In the genomic region with DNA sequence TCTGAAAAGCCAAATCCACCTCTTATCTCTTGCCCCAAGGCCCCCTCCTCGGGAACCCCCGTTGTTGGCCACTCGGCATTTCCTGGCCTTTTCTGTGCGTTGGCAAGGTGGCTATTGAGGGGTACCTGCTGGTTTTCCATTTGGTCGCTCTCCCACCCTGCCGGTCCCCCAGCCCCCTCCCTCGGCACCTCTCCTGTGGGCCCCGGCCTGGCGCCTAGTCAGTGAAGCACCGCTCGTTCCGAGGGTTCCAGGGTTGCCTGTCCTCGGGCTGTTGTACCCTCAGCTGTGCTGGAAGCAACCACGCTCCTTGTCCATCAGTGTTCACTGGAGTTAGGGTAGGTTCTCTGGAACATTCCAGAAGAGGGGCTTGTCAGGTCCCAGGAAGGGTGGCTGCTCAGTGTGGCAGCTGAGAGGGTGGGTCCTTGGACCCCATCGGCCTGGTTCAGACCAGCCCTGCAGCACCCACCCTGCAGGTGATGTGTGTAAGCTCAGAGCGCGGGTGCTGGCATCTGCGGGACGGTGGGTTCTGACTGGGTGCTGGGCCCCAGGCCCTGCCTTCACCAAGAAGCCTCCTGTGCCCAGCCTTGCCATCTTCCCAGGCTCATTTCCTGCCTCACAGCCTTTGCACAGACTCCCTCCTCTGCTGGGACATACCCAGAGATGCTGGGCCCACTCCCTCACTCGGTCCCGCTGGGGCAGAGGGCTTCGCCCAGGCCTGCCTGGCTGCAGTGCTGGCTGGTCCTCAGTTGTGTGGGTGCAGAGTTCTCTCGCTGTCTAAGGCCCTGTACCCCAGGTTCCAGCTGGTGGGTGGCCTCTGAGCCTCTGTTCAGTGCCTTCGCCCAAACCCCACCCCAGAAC, we compare ENCODE assay signal across 1 cellular context.
A peak's percentile ranks its signal among the peaks of the same experiment; 100 is the strongest.
TF ChIP-seq lines count a peak whose summit lies in the region.

No MANE protein-coding gene starts in this region.

TF ChIP-seq in HepG2, 621 proteins besides CTCF, POLR2A, EP300 and RAD21:
- TF ChIP-seq, protein P1, sequence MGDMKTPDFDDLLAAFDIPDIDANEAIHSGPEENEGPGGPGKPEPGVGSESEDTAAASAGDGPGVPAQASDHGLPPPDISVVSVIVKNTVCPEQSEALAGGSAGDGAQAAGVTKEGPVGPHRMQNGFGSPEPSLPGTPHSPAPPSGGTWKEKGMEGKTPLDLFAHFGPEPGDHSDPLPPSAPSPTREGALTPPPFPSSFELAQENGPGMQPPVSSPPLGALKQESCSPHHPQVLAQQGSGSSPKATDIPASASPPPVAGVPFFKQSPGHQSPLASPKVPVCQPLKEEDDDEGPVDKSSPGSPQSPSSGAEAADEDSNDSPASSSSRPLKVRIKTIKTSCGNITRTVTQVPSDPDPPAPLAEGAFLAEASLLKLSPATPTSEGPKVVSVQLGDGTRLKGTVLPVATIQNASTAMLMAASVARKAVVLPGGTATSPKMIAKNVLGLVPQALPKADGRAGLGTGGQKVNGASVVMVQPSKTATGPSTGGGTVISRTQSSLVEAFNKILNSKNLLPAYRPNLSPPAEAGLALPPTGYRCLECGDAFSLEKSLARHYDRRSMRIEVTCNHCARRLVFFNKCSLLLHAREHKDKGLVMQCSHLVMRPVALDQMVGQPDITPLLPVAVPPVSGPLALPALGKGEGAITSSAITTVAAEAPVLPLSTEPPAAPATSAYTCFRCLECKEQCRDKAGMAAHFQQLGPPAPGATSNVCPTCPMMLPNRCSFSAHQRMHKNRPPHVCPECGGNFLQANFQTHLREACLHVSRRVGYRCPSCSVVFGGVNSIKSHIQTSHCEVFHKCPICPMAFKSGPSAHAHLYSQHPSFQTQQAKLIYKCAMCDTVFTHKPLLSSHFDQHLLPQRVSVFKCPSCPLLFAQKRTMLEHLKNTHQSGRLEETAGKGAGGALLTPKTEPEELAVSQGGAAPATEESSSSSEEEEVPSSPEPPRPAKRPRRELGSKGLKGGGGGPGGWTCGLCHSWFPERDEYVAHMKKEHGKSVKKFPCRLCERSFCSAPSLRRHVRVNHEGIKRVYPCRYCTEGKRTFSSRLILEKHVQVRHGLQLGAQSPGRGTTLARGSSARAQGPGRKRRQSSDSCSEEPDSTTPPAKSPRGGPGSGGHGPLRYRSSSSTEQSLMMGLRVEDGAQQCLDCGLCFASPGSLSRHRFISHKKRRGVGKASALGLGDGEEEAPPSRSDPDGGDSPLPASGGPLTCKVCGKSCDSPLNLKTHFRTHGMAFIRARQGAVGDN (CRISPR knock-in tag; IDR thresholded peaks at IDR 0.05), result 0 out of 2 replicates have a peak, but pooled peaks have one; percentile 18
- TF ChIP-seq, protein P2, sequence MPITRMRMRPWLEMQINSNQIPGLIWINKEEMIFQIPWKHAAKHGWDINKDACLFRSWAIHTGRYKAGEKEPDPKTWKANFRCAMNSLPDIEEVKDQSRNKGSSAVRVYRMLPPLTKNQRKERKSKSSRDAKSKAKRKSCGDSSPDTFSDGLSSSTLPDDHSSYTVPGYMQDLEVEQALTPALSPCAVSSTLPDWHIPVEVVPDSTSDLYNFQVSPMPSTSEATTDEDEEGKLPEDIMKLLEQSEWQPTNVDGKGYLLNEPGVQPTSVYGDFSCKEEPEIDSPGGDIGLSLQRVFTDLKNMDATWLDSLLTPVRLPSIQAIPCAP (CRISPR knock-in tag; IDR thresholded peaks at IDR 0.05; ENCODE audit: low read depth), result no peak
- TF ChIP-seq ZNF451 (CRISPR knock-in tag; IDR thresholded peaks at IDR 0.05), result no peak
- TF ChIP-seq ZNF543 (CRISPR knock-in tag; IDR thresholded peaks at IDR 0.05), result no peak
- TF ChIP-seq, protein P3, sequence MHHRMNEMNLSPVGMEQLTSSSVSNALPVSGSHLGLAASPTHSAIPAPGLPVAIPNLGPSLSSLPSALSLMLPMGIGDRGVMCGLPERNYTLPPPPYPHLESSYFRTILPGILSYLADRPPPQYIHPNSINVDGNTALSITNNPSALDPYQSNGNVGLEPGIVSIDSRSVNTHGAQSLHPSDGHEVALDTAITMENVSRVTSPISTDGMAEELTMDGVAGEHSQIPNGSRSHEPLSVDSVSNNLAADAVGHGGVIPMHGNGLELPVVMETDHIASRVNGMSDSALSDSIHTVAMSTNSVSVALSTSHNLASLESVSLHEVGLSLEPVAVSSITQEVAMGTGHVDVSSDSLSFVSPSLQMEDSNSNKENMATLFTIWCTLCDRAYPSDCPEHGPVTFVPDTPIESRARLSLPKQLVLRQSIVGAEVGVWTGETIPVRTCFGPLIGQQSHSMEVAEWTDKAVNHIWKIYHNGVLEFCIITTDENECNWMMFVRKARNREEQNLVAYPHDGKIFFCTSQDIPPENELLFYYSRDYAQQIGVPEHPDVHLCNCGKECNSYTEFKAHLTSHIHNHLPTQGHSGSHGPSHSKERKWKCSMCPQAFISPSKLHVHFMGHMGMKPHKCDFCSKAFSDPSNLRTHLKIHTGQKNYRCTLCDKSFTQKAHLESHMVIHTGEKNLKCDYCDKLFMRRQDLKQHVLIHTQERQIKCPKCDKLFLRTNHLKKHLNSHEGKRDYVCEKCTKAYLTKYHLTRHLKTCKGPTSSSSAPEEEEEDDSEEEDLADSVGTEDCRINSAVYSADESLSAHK (CRISPR knock-in tag; IDR thresholded peaks at IDR 0.05; ENCODE audit: borderline replicate concordance), result no peak
- TF ChIP-seq MXI1 (IDR thresholded peaks at IDR 0.05; ENCODE audit: borderline replicate concordance, low read depth, low read length), result no peak
